In genomic region chr6:158072083-158072721, GRCh38 we compare ENCODE assay signal across 8 cellular contexts.
DNase-seq lines count a peak whose midpoint lies in the region; ATAC-seq and TF ChIP-seq lines count a peak whose summit lies in the region.

No MANE protein-coding gene starts in this region.

- no peak overlapping the region for H3K4me3 Mint-ChIP-seq in CD8-positive, alpha-beta T cell

- CTCF ChIA-PET in CD8-positive, alpha-beta T cell (lab: Charles Lee): interaction anchor here (0.5 to 5.7 kb wide), 36 partner anchors 10 to 427 kb away, joined by 3 to 51 read pairs (median 4); partner anchors contain the start of gene SYNJ2
- CTCF ChIA-PET in HEK293T (lab: Yijun Ruan, JAX): interaction anchor here (0.6 to 1.8 kb wide), 12 partner anchors 8 to 728 kb away, joined by 3 to 7 read pairs (median 4); no protein-coding TSS in a partner anchor

- H3K27me3 ChIP-seq in CD8-positive, alpha-beta T cell (ENCODE audit: insufficient read depth, low read length): no peaks in the 10 kb centered on the region
- no peaks in the 10 kb centered on the region for H3K27me3 ChIP-seq in liver (ENCODE audit: control insufficient read depth in 4 of 4, insufficient read depth in 4 of 4, low read length in 3 of 4)

- WGBS in liver: 24% methylated on average over 16 of the region's 16 CpGs

- POLR2A ChIA-PET in CD8-positive, alpha-beta T cell (lab: Charles Lee): interaction anchor here (0.8 to 3.5 kb wide), 3 partner anchors 8 to 187 kb away, joined by 3 to 12 read pairs (median 4); no protein-coding TSS in a partner anchor
- POLR2A ChIA-PET in HEK293T (lab: Yijun Ruan, JAX): no interaction called here

- H3K27ac Mint-ChIP-seq in CD8-positive, alpha-beta T cell: no peak overlapping the region

- H3K36me3 ChIP-seq in CD8-positive, alpha-beta T cell (ENCODE audit: insufficient read depth, low read length): peaks cover 7% of the 10 kb centered on the region
- peaks cover 2 to 30% (median 9%) of the 10 kb centered on the region in 4 donors for H3K36me3 ChIP-seq in liver (ENCODE audit: control insufficient read depth in 4 of 4, insufficient read depth in 3 of 4, low read depth in 1 of 4, low read length in 3 of 4)

- no peaks in the 10 kb centered on the region for H3K9me3 Mint-ChIP-seq in CD8-positive, alpha-beta T cell

- peak; percentile 98 to 99 for TF ChIP-seq RAD21 in liver (IDR thresholded peaks at IDR 0.05)

- TF ChIP-seq CTCF in CD8-positive, alpha-beta T cell (IDR thresholded peaks at IDR 0.05): peak; percentile 80
- TF ChIP-seq CTCF in coronary artery (IDR thresholded peaks at IDR 0.05): peak; percentile 64
- TF ChIP-seq CTCF in liver (IDR thresholded peaks at IDR 0.05; ENCODE audit: low read depth, low read length, missing input control): peak; percentile 85

- DNase-seq in CD8-positive, alpha-beta T cell: peak; percentile 35 to 81 (median 61)
- DNase-seq in HEK293T (ENCODE audit: extremely low spot score): peak; percentile 85
- DNase-seq in NCI-H526 treated with DMSO at 0.1 percent for 48 hours (lab: John Stamatoyannopoulos, UW): peak; percentile 27
- peak; percentile 50 to 55 for DNase-seq in activated CD4-positive, alpha-beta T cell treated with anti-CD3 and anti-CD28 coated beads, Interleukin-2, amount 50 U/mL, for 24 hours (ENCODE audit: low read depth in 1 of 2, low spot score in 1 of 2)
- DNase-seq in coronary artery (ENCODE audit: low spot score): peak; percentile 83
- DNase-seq in stimulated activated CD4-positive, alpha-beta T cell treated with anti-CD3 and anti-CD28 coated beads, TNF-alpha, amount 100 ng/mL, for 4 hours (ENCODE audit: low read depth in 3 of 3): peak; percentile 37 to 54 (median 53)

- H3K36me3 Mint-ChIP-seq in CD8-positive, alpha-beta T cell: peaks cover 74% of the 10 kb centered on the region

- ATAC-seq in CD8-positive, alpha-beta T cell: peak; percentile 80
- no peak for ATAC-seq in GM19455 (IDR thresholded peaks at IDR 0.05; ENCODE audit: unreplicated experiment)

- H3K27ac ChIP-seq in CD8-positive, alpha-beta T cell (ENCODE audit: low read depth, low read length): no peak overlapping the region
- H3K27ac ChIP-seq in coronary artery: peak overlapping the region in 1 of 2 donors; percentile 63
- no peak overlapping the region for H3K27ac ChIP-seq in liver (ENCODE audit: low read depth in 1 of 2, low read length in 2 of 2)

- H3K9ac ChIP-seq in liver (ENCODE audit: low read depth in 1 of 2, low read length in 2 of 2): no peak overlapping the region

- H3K4me1 ChIP-seq in CD8-positive, alpha-beta T cell (ENCODE audit: insufficient read depth, low read length): peaks cover 8% of the 10 kb centered on the region
- no peaks in the 10 kb centered on the region for H3K4me1 ChIP-seq in liver (ENCODE audit: control insufficient read depth in 4 of 4, insufficient read depth in 4 of 4, low read length in 3 of 4)

- no peak overlapping the region for H3K4me3 ChIP-seq in CD8-positive, alpha-beta T cell (ENCODE audit: low read depth, low read length)
- H3K4me3 ChIP-seq in coronary artery: no peak overlapping the region
- no peak overlapping the region for H3K4me3 ChIP-seq in liver (ENCODE audit: low read depth in 1 of 3, low read length in 3 of 3)

- H3K4me1 Mint-ChIP-seq in CD8-positive, alpha-beta T cell (ENCODE audit: low read depth): peaks cover 6% of the 10 kb centered on the region

- H3K27me3 Mint-ChIP-seq in CD8-positive, alpha-beta T cell (ENCODE audit: low read depth): no peaks in the 10 kb centered on the region

- H3K9me3 ChIP-seq in CD8-positive, alpha-beta T cell (ENCODE audit: low read length): no peaks in the 10 kb centered on the region
- H3K9me3 ChIP-seq in liver (ENCODE audit: control insufficient read depth in 4 of 4, low read length in 3 of 4): no peaks in the 10 kb centered on the region

- intact Hi-C loops in CD8-positive, alpha-beta T cell (cut with DNase I, micrococcal nuclease): loop anchor here (1.0 to 10.0 kb wide), 8 partner anchors 45 to 757 kb away; partner anchors contain the start of genes SYNJ2 (in 2 of the 2) and SNX9 (in 1 of the 2)

TF ChIP-seq in HEK293T, 16 proteins besides CTCF, POLR2A, EP300 and RAD21:
- TF ChIP-seq FOXM1 (IDR thresholded peaks at IDR 0.05; ENCODE audit: borderline replicate concordance) (no peak), NFRKB (IDR thresholded peaks at IDR 0.05) (no peak), FOXA1 (IDR thresholded peaks at IDR 0.05) (no peak), ZNF384 (IDR thresholded peaks at IDR 0.05) (no peak), L3MBTL2 (conservative IDR thresholded peaks at IDR 0.05) (no peak), BHLHE40 (IDR thresholded peaks at IDR 0.05; ENCODE audit: borderline replicate concordance) (no peak), SUZ12 (IDR thresholded peaks at IDR 0.05) (no peak), SP1 (IDR thresholded peaks at IDR 0.05) (no peak), TARDBP (IDR thresholded peaks at IDR 0.05) (no peak), LEF1 (IDR thresholded peaks at IDR 0.05; ENCODE audit: borderline replicate concordance) (no peak), HDGF (IDR thresholded peaks at IDR 0.05; ENCODE audit: borderline replicate concordance) (no peak), CTBP1 (IDR thresholded peaks at IDR 0.05; ENCODE audit: borderline replicate concordance) (no peak), ELF4 (IDR thresholded peaks at IDR 0.05) (no peak), FOXK2 (IDR thresholded peaks at IDR 0.05) (no peak), ARNT (IDR thresholded peaks at IDR 0.05) (no peak)
- TF ChIP-seq, protein P1, sequence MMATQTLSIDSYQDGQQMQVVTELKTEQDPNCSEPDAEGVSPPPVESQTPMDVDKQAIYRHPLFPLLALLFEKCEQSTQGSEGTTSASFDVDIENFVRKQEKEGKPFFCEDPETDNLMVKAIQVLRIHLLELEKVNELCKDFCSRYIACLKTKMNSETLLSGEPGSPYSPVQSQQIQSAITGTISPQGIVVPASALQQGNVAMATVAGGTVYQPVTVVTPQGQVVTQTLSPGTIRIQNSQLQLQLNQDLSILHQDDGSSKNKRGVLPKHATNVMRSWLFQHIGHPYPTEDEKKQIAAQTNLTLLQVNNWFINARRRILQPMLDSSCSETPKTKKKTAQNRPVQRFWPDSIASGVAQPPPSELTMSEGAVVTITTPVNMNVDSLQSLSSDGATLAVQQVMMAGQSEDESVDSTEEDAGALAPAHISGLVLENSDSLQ (IDR thresholded peaks at IDR 0.05): no peak

TF ChIP-seq in liver, 16 proteins besides CTCF, POLR2A, EP300 and RAD21:
- TF ChIP-seq RXRA (IDR thresholded peaks at IDR 0.05): peak in 1 of 2 donors; percentile 25
- no peak for TF ChIP-seq HNF4A (conservative IDR thresholded peaks at IDR 0.05)
- TF ChIP-seq EGR1 (IDR thresholded peaks at IDR 0.05; ENCODE audit: low read depth in 2 of 2): no peak
- no peak for TF ChIP-seq REST (IDR thresholded peaks at IDR 0.05)

Comparison
In these comparisons a context has a peak if more than half of its experiments do, and no peak if none do; other contexts are left out.
1. DNase-seq: peak in every context shown above with its lines; median percentile 85 in HEK293T; 83 in coronary artery; 61 in CD8-positive, alpha-beta T cell; 53 in stimulated activated CD4-positive, alpha-beta T cell treated with anti-CD3 and anti-CD28 coated beads, TNF-alpha, amount 100 ng/mL, for 4 hours; 52 in activated CD4-positive, alpha-beta T cell treated with anti-CD3 and anti-CD28 coated beads, Interleukin-2, amount 50 U/mL, for 24 hours; 27 in NCI-H526 treated with DMSO at 0.1 percent for 48 hours.